ENCODE assay signal across 1 cellular context in the genomic region with DNA sequence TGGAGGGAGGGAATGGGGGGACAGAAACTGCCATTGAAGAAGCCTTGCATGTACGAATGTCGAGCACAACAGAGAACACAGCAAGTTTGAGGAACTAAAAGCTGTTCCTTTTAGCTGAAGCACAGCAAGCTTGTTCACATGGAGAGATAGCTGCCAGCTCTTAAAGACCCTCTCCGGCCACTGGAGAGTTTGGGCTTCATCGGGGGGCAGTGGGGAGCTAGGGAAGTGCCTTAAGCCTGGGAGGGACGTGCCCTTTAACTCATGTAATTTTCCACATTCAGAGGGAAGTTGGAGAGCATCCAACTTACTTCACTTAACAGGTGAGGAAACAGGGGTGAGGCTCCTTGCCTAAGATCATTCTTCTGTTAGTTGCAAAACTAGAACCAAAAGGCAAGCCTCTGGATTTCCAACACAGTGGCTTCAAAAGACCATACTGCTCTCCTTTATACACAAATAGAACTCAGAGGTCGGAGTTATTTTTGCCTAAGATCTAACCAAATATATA.
TF ChIP-seq lines count a peak whose summit lies in the region.

No MANE protein-coding gene starts in this region.

TF ChIP-seq in GM23338, 12 proteins besides CTCF, POLR2A, EP300 and RAD21 (continued from another document):
- TF ChIP-seq, protein P1, sequence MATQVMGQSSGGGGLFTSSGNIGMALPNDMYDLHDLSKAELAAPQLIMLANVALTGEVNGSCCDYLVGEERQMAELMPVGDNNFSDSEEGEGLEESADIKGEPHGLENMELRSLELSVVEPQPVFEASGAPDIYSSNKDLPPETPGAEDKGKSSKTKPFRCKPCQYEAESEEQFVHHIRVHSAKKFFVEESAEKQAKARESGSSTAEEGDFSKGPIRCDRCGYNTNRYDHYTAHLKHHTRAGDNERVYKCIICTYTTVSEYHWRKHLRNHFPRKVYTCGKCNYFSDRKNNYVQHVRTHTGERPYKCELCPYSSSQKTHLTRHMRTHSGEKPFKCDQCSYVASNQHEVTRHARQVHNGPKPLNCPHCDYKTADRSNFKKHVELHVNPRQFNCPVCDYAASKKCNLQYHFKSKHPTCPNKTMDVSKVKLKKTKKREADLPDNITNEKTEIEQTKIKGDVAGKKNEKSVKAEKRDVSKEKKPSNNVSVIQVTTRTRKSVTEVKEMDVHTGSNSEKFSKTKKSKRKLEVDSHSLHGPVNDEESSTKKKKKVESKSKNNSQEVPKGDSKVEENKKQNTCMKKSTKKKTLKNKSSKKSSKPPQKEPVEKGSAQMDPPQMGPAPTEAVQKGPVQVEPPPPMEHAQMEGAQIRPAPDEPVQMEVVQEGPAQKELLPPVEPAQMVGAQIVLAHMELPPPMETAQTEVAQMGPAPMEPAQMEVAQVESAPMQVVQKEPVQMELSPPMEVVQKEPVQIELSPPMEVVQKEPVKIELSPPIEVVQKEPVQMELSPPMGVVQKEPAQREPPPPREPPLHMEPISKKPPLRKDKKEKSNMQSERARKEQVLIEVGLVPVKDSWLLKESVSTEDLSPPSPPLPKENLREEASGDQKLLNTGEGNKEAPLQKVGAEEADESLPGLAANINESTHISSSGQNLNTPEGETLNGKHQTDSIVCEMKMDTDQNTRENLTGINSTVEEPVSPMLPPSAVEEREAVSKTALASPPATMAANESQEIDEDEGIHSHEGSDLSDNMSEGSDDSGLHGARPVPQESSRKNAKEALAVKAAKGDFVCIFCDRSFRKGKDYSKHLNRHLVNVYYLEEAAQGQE (IDR thresholded peaks at IDR 0.05; ENCODE audit: unreplicated experiment), result no peak
